ENCODE assay signal across 8 cellular contexts in genomic region chr1:21659099-21659923, GRCh38. TPM values are rescaled to one million over a fixed set of nuclear protein-coding genes. Genes with fewer than 3 reads are reported as not detected.
DNase-seq lines count a peak whose midpoint lies in the region; ATAC-seq and TF ChIP-seq lines count a peak whose summit lies in the region.

No MANE protein-coding gene starts in this region.

- no peaks in the 10 kb centered on the region for H3F3A ChIP-seq in Loucy (ENCODE audit: low read depth)

- H3K4me2 ChIP-seq in Loucy (ENCODE audit: low read depth, low read length, poor library complexity, severe bottlenecking), result peak overlapping the region; percentile 59

- no peaks in the 10 kb centered on the region for H3K79me2 ChIP-seq in Loucy (ENCODE audit: insufficient read depth, low read length)

- H3K36me3 ChIP-seq in Loucy (ENCODE audit: insufficient read depth, low read length) (no peaks in the 10 kb centered on the region), SJCRH30 (no peaks in the 10 kb centered on the region), ovary (no peaks in the 10 kb centered on the region), tibial nerve (no peaks in the 10 kb centered on the region)

- no peaks in the 10 kb centered on the region for H3K27me3 ChIP-seq in Loucy (ENCODE audit: insufficient read depth, low read length, poor library complexity, severe bottlenecking)
- no peaks in the 10 kb centered on the region for H3K27me3 ChIP-seq in SJCRH30
- H3K27me3 ChIP-seq in ovary, result no peaks in the 10 kb centered on the region
- peaks cover 0 to 27% of the 10 kb centered on the region in 2 donors for H3K27me3 ChIP-seq in tibial nerve

- H3K27ac ChIP-seq in SJCRH30 (no peak overlapping the region), ovary (no peak overlapping the region), tibial nerve (no peak overlapping the region)

- no peaks in the 10 kb centered on the region for H3K9me2 ChIP-seq in Loucy (replicated peaks; ENCODE audit: low read depth, low read length)

- H3K4me1 ChIP-seq in Loucy (ENCODE audit: insufficient read depth, low read length, poor library complexity, severe bottlenecking) (no peaks in the 10 kb centered on the region), SJCRH30 (peaks cover 9% of the 10 kb centered on the region), ovary (ENCODE audit: insufficient read depth) (no peaks in the 10 kb centered on the region), tibial nerve (peaks cover 0 to 30% (median 4%) of the 10 kb centered on the region in 4 donors)

- H3K9me3 ChIP-seq in Loucy (ENCODE audit: insufficient read depth, low read depth, low read length) (no peaks in the 10 kb centered on the region), SJCRH30 (replicated peaks) (no peaks in the 10 kb centered on the region), ovary (no peaks in the 10 kb centered on the region), tibial nerve (no peaks in the 10 kb centered on the region)

- ATAC-seq in GM21619 (IDR thresholded peaks at IDR 0.05; ENCODE audit: unreplicated experiment), result no peak

- H2AFZ ChIP-seq in Loucy (ENCODE audit: low read length), result peak overlapping the region; percentile 7; the same call in 1 of the 2 replicates

- TF ChIP-seq EP300 in ovary (IDR thresholded peaks at IDR 0.05) (no peak), tibial nerve (IDR thresholded peaks at IDR 0.05) (peak in 1 of 2 donors; percentile 31)

- intact Hi-C loops in ovary (cut with DNase I), result loop anchor here in 2 of 4 donors (10.0 kb wide), 1 partner anchor 155 kb away; the partner anchor contains the start of gene ALPL (in 2 of the 2)

- TF ChIP-seq CTCF in Loucy (conservative IDR thresholded peaks at IDR 0.05; ENCODE audit: low read length) (peak; percentile 82), ovary (IDR thresholded peaks at IDR 0.05) (peak; percentile 71 to 89 (median 72)), tibial nerve (IDR thresholded peaks at IDR 0.05) (peak; percentile 92 to 96 (median 94))

- peak; percentile 58 for DNase-seq in ELR (ENCODE audit: low read depth)
- peak; percentile 88 for DNase-seq in SJCRH30
- peak; percentile 60 for DNase-seq in activated gamma-delta T cell treated with anti-CD3 and anti-CD28 coated beads, Interleukin-2, amount 50 U/mL, for 16 hours (ENCODE audit: low read depth)
- DNase-seq in globus pallidus (ENCODE audit: low spot score), result peak; percentile 60
- peak; percentile 53 to 87 (median 69) for DNase-seq in ovary
- peak; percentile 37 to 59 for DNase-seq in tibial nerve (ENCODE audit: low spot score in 2 of 2)

- H3K9ac ChIP-seq in Loucy (ENCODE audit: low read depth, low read length, poor library complexity, severe bottlenecking), result no peak overlapping the region

- 1 to 2% (median 1%) methylated on average over 53 to 64 of the region's 64 CpGs for WGBS in ovary, 3 donors
- WGBS in tibial nerve, 2 donors, result 1 to 3% methylated on average over 25 to 27 of the region's 64 CpGs

- peak overlapping the region; percentile 60 for H3K4me3 ChIP-seq in Loucy (ENCODE audit: low read length, poor library complexity, severe bottlenecking)
- peak overlapping the region; percentile 49 for H3K4me3 ChIP-seq in SJCRH30
- no peak overlapping the region for H3K4me3 ChIP-seq in ovary
- H3K4me3 ChIP-seq in tibial nerve, result peak overlapping the region in 1 of 4 donors; percentile 17

- TF ChIP-seq POLR2A in ovary (IDR thresholded peaks at IDR 0.05), result no peak
- no peak for TF ChIP-seq POLR2A in tibial nerve (IDR thresholded peaks at IDR 0.05)

- H4K20me1 ChIP-seq in Loucy (ENCODE audit: insufficient read depth, low read length, poor library complexity, severe bottlenecking), result no peaks in the 10 kb centered on the region

RNA-seq across cellular contexts. Expression of gene RAP1GAP, which starts 9.8 kb away (rescaled TPM):
- total RNA-seq in SJCRH30 (2014; rRNA removed; shearing (Covaris generic)), result 5.2 and 8.4 TPM in 2 replicates
- total RNA-seq in ovary, result 1 to 10 TPM in 6 of 7 donors, under 1 TPM in 1; 0.60 to 9.4 (median 2.8) TPM
- 1 to 10 TPM; 1.1 to 4.6 TPM for polyA plus RNA-seq in ovary
- 1 to 10 TPM; 2.4 to 5.1 (median 4.6) TPM for total RNA-seq in tibial nerve
